Comparison of ENCODE assay signal across 8 cellular contexts in the genomic region with DNA sequence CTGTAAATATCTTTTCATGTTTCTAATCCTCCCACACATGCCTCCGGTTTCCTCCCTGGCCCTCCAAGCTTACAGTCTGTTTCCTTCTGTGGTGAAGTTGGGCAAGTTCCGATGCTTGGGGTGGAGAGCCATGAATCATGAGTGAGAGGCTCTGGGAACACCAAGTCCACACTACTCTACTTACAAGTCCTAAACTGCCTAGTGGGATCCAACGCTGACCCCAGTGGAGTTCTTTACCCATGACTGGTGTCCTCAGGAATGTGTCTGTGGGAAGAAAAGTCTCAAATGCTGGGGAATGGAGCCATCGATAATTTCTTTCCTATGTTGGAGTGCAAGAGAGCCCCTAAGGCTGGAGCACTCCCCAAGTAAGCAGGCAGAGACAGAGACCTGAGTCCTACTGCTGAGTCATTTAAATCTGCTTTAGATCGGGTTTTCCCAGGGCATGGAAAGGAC.
DNase-seq lines count a peak whose midpoint lies in the region; ATAC-seq and TF ChIP-seq lines count a peak whose summit lies in the region.

No MANE protein-coding gene starts in this region.

- H3K9ac ChIP-seq in IMR-90 (ENCODE audit: low read depth, low read length), result peak overlapping the region; percentile 83

- TSS peak; percentile 30 for BruUV-seq in IMR-90 (replicated peaks; lab: Mats Ljungman, UMichigan)

- H3K79me1 ChIP-seq in IMR-90 (ENCODE audit: low read depth in 1 of 2, low read length in 2 of 2), result peaks cover 32 to 37% of the 10 kb centered on the region in 2 experiments

- POLR2A ChIA-PET in IMR-90 (lab: Charles Lee; ENCODE audit: unreplicated experiment), result interaction anchor here (1.5 to 2.3 kb wide), 5 partner anchors 14 to 74 kb away, joined by 4 to 20 read pairs (median 10); a partner anchor contains a TSS

- H3K9me3 ChIP-seq in IMR-90 (ENCODE audit: control insufficient read depth, insufficient read depth, low read length) (no peaks in the 10 kb centered on the region), left ventricle myocardium inferior (replicated peaks) (no peaks in the 10 kb centered on the region)

- peak overlapping the region; percentile 98 for H2BK20ac ChIP-seq in IMR-90 (ENCODE audit: low read depth, low read length)

- peak overlapping the region; percentile 98 for H3K56ac ChIP-seq in IMR-90 (ENCODE audit: extremely low read depth, insufficient read depth, low read length)

- H3K14ac ChIP-seq in IMR-90 (replicated peaks; ENCODE audit: low read depth, low read length), result peak overlapping the region; percentile 96

- TF ChIP-seq RAD21 in IMR-90 (IDR thresholded peaks at IDR 0.05; ENCODE audit: low read length), result peak; percentile 13; the same call in 1 of the 2 replicates

- ATAC-seq in IMR-90 (ENCODE audit: low read depth) (peak; percentile 91), GM19452 (IDR thresholded peaks at IDR 0.05; ENCODE audit: unreplicated experiment) (no peak), HG02798 (IDR thresholded peaks at IDR 0.05; ENCODE audit: poor library complexity, unreplicated experiment) (no peak), HG03442 (IDR thresholded peaks at IDR 0.05; ENCODE audit: unreplicated experiment) (no peak)
- ATAC-seq in activated T-cell treated with anti-CD3 and anti-CD28 coated beads, Interleukin-2, amount 50 U/mL, for 72 hours (replicated peaks in 1 of 2), result peak; percentile 27

- H4K91ac ChIP-seq in IMR-90 (ENCODE audit: insufficient read depth, low read depth, low read length), result peak overlapping the region; percentile 99

- WGBS in IMR-90 (ENCODE audit: extremely low coverage in 2 of 2, insufficient read length in 1 of 2), 2 experiments, result 0% methylated on average over 2 of the region's 5 CpGs; no CpG with 5 or more reads in 1 of the 2 experiments

- H3K4me1 Mint-ChIP-seq in activated T-cell treated with anti-CD3 and anti-CD28 coated beads, Interleukin-2, amount 50 U/mL, for 72 hours (ENCODE audit: low read depth), result peaks cover 39% of the 10 kb centered on the region

- H3K27me3 ChIP-seq in IMR-90 (ENCODE audit: control insufficient read depth, insufficient read depth, low read length) (no peaks in the 10 kb centered on the region), left ventricle myocardium inferior (ENCODE audit: low read depth) (no peaks in the 10 kb centered on the region)

- peak overlapping the region; percentile 62 for H3K4me2 ChIP-seq in IMR-90 (ENCODE audit: low read depth, low read length)

- H3K9me1 ChIP-seq in IMR-90 (ENCODE audit: insufficient read depth, low read length), result peaks cover 22% of the 10 kb centered on the region

- peak overlapping the region; percentile 84 for H2AK9ac ChIP-seq in IMR-90 (replicated peaks; ENCODE audit: low read depth, low read length, poor library complexity)

- H3K9me3 Mint-ChIP-seq in activated T-cell treated with anti-CD3 and anti-CD28 coated beads, Interleukin-2, amount 50 U/mL, for 72 hours, result no peaks in the 10 kb centered on the region

- no peaks in the 10 kb centered on the region for H3K27me3 Mint-ChIP-seq in activated T-cell treated with anti-CD3 and anti-CD28 coated beads, Interleukin-2, amount 50 U/mL, for 72 hours (ENCODE audit: low read depth)

- H2BK120ac ChIP-seq in IMR-90 (ENCODE audit: low read depth, low read length), result peak overlapping the region; percentile 97

- peak overlapping the region; percentile 94; the same call in 1 of the 2 replicates for H4K5ac ChIP-seq in IMR-90 (ENCODE audit: low read depth, low read length)

- peak overlapping the region; percentile 95 for H3K23ac ChIP-seq in IMR-90 (ENCODE audit: low read depth, low read length)

- peak overlapping the region; percentile 96 for H3K18ac ChIP-seq in IMR-90 (ENCODE audit: low read depth, low read length)

- peak overlapping the region; percentile 97 for H3K4ac ChIP-seq in IMR-90 (ENCODE audit: low read depth, low read length)

- dilution Hi-C loops in IMR-90 (cut with HindIII; ENCODE audit: low sequenced_read_pairs, unreplicated experiment), result no loop called here

- H3K36me3 Mint-ChIP-seq in activated T-cell treated with anti-CD3 and anti-CD28 coated beads, Interleukin-2, amount 50 U/mL, for 72 hours (ENCODE audit: insufficient read depth in 2 of 2), result peaks cover 0 to 4% of the 10 kb centered on the region in 2 donors

- in situ Hi-C loops in IMR-90 (cut with MboI; ENCODE audit: low sequenced_read_pairs), result loop anchor here (5.0 kb wide), 1 partner anchor 72 kb away; a partner anchor contains a TSS

- H3K4me1 ChIP-seq in IMR-90 (ENCODE audit: control insufficient read depth, insufficient read depth, low read length) (peaks cover 20% of the 10 kb centered on the region), left ventricle myocardium inferior (peaks cover 40% of the 10 kb centered on the region)

- intact Hi-C loops in IMR-90 (cut with micrococcal nuclease), result loop anchor here (1.0 to 2.0 kb wide), 2 partner anchors 16 to 74 kb away; a partner anchor contains a TSS
- intact Hi-C loops in left ventricle myocardium inferior (cut with micrococcal nuclease), result no loop called here

- peak overlapping the region; percentile 54 for H2AFZ ChIP-seq in IMR-90 (replicated peaks; ENCODE audit: low read length, poor library complexity)

- peak overlapping the region; percentile 95 for H3K27ac ChIP-seq in IMR-90 (ENCODE audit: insufficient read depth, low read length)
- peak overlapping the region; percentile 36 for H3K27ac ChIP-seq in left ventricle myocardium inferior (replicated peaks)

- no peak overlapping the region for H3K4me3 ChIP-seq in IMR-90 (ENCODE audit: insufficient read depth, low read depth, low read length)
- no peak overlapping the region for H3K4me3 ChIP-seq in left ventricle myocardium inferior

- CTCF ChIA-PET in IMR-90 (lab: Yijun Ruan, JAX), result interaction anchor here (0.5 to 1.5 kb wide), 5 partner anchors 8 to 300 kb away, joined by 3 to 6 read pairs (median 5); no protein-coding TSS in a partner anchor

- H2AK5ac ChIP-seq in IMR-90 (ENCODE audit: low read depth, low read length), result peak overlapping the region; percentile 96

- H2BK5ac ChIP-seq in IMR-90 (ENCODE audit: low read depth, low read length, poor library complexity, severe bottlenecking), result peak overlapping the region; percentile 98

- no peaks in the 10 kb centered on the region for H4K20me1 ChIP-seq in IMR-90 (ENCODE audit: insufficient read depth, low read length)

- no peak for TF ChIP-seq CTCF in IMR-90 (conservative IDR thresholded peaks at IDR 0.05; ENCODE audit: low read depth, low read length)
- no peak for TF ChIP-seq CTCF in left ventricle myocardium inferior (IDR thresholded peaks at IDR 0.05; ENCODE audit: borderline replicate concordance)
- TF ChIP-seq CTCF in GM10266 (IDR thresholded peaks at IDR 0.05; ENCODE audit: control insufficient read depth, insufficient read depth, low read depth, missing control alignments), result no peak

- DNase-seq in IMR-90 (peak; percentile 100), left ventricle myocardium inferior (peak; percentile 31), GM10266 (ENCODE audit: extremely low spot score) (no peak)
- DNase-seq in activated T-cell treated with anti-CD3 and anti-CD28 coated beads, Interleukin-2, amount 50 U/mL, for 72 hours, result peak; percentile 50 to 61
- peak; percentile 15 to 32 for DNase-seq in stimulated activated CD8-positive, alpha-beta memory T cell treated with anti-CD3 and anti-CD28 coated beads, Interleukin-7, amount 100 ng/mL, for 4 hours (ENCODE audit: low read depth in 2 of 2)

- H3K36me3 ChIP-seq in IMR-90 (ENCODE audit: control insufficient read depth, insufficient read depth, low read length) (no peaks in the 10 kb centered on the region), left ventricle myocardium inferior (no peaks in the 10 kb centered on the region)

- peak overlapping the region; percentile 98; the same call in 2 of the 3 replicates for H2BK15ac ChIP-seq in IMR-90 (ENCODE audit: low read depth, low read length)

- H3K4me3 Mint-ChIP-seq in activated T-cell treated with anti-CD3 and anti-CD28 coated beads, Interleukin-2, amount 50 U/mL, for 72 hours, result no peak overlapping the region

- TF ChIP-seq POLR2A in IMR-90 (IDR thresholded peaks at IDR 0.05; ENCODE audit: low read depth, low read length), result peak; percentile 68; the same call in 1 of the 2 replicates

- peak overlapping the region; percentile 7 for H3K27ac Mint-ChIP-seq in activated T-cell treated with anti-CD3 and anti-CD28 coated beads, Interleukin-2, amount 50 U/mL, for 72 hours

- H4K8ac ChIP-seq in IMR-90 (ENCODE audit: low read depth in 2 of 2, low read length in 2 of 2), result peak overlapping the region; percentile 93 to 97

TF ChIP-seq in IMR-90, 13 proteins besides CTCF, POLR2A, EP300 and RAD21 (continues in another document):
- peak; percentile 35 for TF ChIP-seq MAZ (IDR thresholded peaks at IDR 0.05; ENCODE audit: borderline replicate concordance, low read depth, low read length)
- peak; percentile 83 for TF ChIP-seq FOS (IDR thresholded peaks at IDR 0.05; ENCODE audit: low read depth, low read length)
- TF ChIP-seq CHD1 (IDR thresholded peaks at IDR 0.05; ENCODE audit: low read depth, low read length), result no peak
- no peak for TF ChIP-seq RCOR1 (IDR thresholded peaks at IDR 0.05; ENCODE audit: insufficient replicate concordance, low read length)
- peak; percentile 77 for TF ChIP-seq MAFK (IDR thresholded peaks at IDR 0.05; ENCODE audit: low read depth, low read length)
- TF ChIP-seq SMC3 (IDR thresholded peaks at IDR 0.05; ENCODE audit: low read depth, low read length), result 0 out of 2 replicates have a peak, but pooled peaks have one; percentile 19
- no peak for TF ChIP-seq MXI1 (IDR thresholded peaks at IDR 0.05; ENCODE audit: borderline replicate concordance, low read depth, low read length)
- TF ChIP-seq, protein P1, sequence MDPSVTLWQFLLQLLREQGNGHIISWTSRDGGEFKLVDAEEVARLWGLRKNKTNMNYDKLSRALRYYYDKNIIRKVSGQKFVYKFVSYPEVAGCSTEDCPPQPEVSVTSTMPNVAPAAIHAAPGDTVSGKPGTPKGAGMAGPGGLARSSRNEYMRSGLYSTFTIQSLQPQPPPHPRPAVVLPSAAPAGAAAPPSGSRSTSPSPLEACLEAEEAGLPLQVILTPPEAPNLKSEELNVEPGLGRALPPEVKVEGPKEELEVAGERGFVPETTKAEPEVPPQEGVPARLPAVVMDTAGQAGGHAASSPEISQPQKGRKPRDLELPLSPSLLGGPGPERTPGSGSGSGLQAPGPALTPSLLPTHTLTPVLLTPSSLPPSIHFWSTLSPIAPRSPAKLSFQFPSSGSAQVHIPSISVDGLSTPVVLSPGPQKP (IDR thresholded peaks at IDR 0.05; ENCODE audit: borderline replicate concordance, low read depth, low read length), result no peak
- TF ChIP-seq NFE2L2 (IDR thresholded peaks at IDR 0.05; ENCODE audit: low read depth, low read length), result peak; percentile 93
- peak; percentile 97 for TF ChIP-seq CEBPB (IDR thresholded peaks at IDR 0.05; ENCODE audit: low read depth, low read length)
- no peak for TF ChIP-seq BHLHE40 (IDR thresholded peaks at IDR 0.05; ENCODE audit: low read depth, low read length)
- no peak for TF ChIP-seq RFX5 (IDR thresholded peaks at IDR 0.05; ENCODE audit: low read depth, low read length)

Comparison
In these comparisons a context has a peak if more than half of its experiments do, and no peak if none do; other contexts are left out.
1. ATAC-seq: peak in IMR-90 (single experiment) and activated T-cell treated with anti-CD3 and anti-CD28 coated beads, Interleukin-2, amount 50 U/mL, for 72 hours (2 of 2); none in GM19452 (single experiment), HG02798 (single experiment) and HG03442 (single experiment).